In genomic region chr3:149977391-149977790, GRCh38 we compare ENCODE assay signal across 1 cellular context.
TF ChIP-seq lines count a peak whose summit lies in the region.

No MANE protein-coding gene starts in this region.

TF ChIP-seq in SK-N-SH, 30 proteins besides CTCF, POLR2A, EP300 and RAD21 (continued from another document):
- TF ChIP-seq MEF2A (IDR thresholded peaks at IDR 0.05; ENCODE audit: borderline replicate concordance, low read depth) = peak; percentile 22; the same call in 1 of the 2 replicates
- TF ChIP-seq USF2 (IDR thresholded peaks at IDR 0.05; ENCODE audit: borderline replicate concordance, low read depth, low read length) = no peak
- TF ChIP-seq ELF1 (IDR thresholded peaks at IDR 0.05) = no peak
- TF ChIP-seq TEAD4 (IDR thresholded peaks at IDR 0.05; ENCODE audit: borderline replicate concordance, insufficient read depth) = peak; percentile 45; the same call in 1 of the 2 replicates
- peak; percentile 70; the same call in 1 of the 2 replicates for TF ChIP-seq PBX3 (IDR thresholded peaks at IDR 0.05)
- TF ChIP-seq MAX (IDR thresholded peaks at IDR 0.05; ENCODE audit: low read depth) = 0 out of 2 replicates have a peak, but pooled peaks have one; percentile 35
- no peak for TF ChIP-seq RFX5 (IDR thresholded peaks at IDR 0.05; ENCODE audit: low read length)
